Comparison of ENCODE assay signal across 26 cellular contexts in genomic region chr1:114379987-114380386, GRCh38.
"Had no signal": no experiment of that assay in that cellular context is flagged by ENCODE, and none has a peak within 500 bp of the region (broad histone marks: within the 10 kb centered on the region; RNA-seq: fewer than 3 reads in every experiment).

No MANE protein-coding gene starts in this region.

- H3K27ac Mint-ChIP-seq: activated CD4-positive, alpha-beta T cell treated with anti-CD3 and anti-CD28 coated beads, Interleukin-2, amount 10 ng/mL, durations not matched to agents 7 days and 5 days; activated naive CD8-positive, alpha-beta T cell; activated T-cell treated with anti-CD3 and anti-CD28 coated beads, Interleukin-2, amount 50 U/mL, for 24 hours; activated T-helper 17 cell treated with anti-CD3 and anti-CD28 coated beads, Interleukin-2, amount 50 U/mL, for 72 hours; memory B cell; nephron; stimulated activated naive B cell treated with anti-CD40 and anti-IgM and Interleukin-4, amounts not matched to agents 10 μg/mL and 1 μg/mL and 100 μg/mL, for 72 hours had no signal

- H3K4me1 Mint-ChIP-seq: activated CD4-positive, alpha-beta T cell treated with anti-CD3 and anti-CD28 coated beads, Interleukin-2, amount 10 ng/mL, durations not matched to agents 7 days and 5 days; activated T-helper 17 cell treated with anti-CD3 and anti-CD28 coated beads, Interleukin-2, amount 50 U/mL, for 72 hours; memory B cell; nephron; stimulated activated naive B cell treated with anti-CD40 and anti-IgM and Interleukin-4, amounts not matched to agents 10 μg/mL and 1 μg/mL and 100 μg/mL, for 72 hours had no signal

- H3K36me3 ChIP-seq: adrenal gland, ascending aorta, brain microvascular endothelial cell, esophagus muscularis mucosa, thoracic aorta, upper lobe of left lung had no signal

- H3K27ac ChIP-seq: adrenal gland, ascending aorta, brain microvascular endothelial cell, esophagus muscularis mucosa, thoracic aorta, upper lobe of left lung, VCaP had no signal

- H3K27me3 ChIP-seq: adrenal gland, ascending aorta, brain microvascular endothelial cell, esophagus muscularis mucosa, upper lobe of left lung had no signal

- H3K4me3 Mint-ChIP-seq: activated CD4-positive, alpha-beta T cell treated with anti-CD3 and anti-CD28 coated beads, Interleukin-2, amount 10 ng/mL, durations not matched to agents 7 days and 5 days; activated naive CD8-positive, alpha-beta T cell; activated T-cell treated with anti-CD3 and anti-CD28 coated beads, Interleukin-2, amount 50 U/mL, for 24 hours; activated T-helper 17 cell treated with anti-CD3 and anti-CD28 coated beads, Interleukin-2, amount 50 U/mL, for 72 hours; memory B cell; nephron; stimulated activated naive B cell treated with anti-CD40 and anti-IgM and Interleukin-4, amounts not matched to agents 10 μg/mL and 1 μg/mL and 100 μg/mL, for 72 hours had no signal

- DNase-seq: activated CD4-positive, alpha-beta T cell treated with anti-CD3 and anti-CD28 coated beads, Interleukin-2, amount 10 ng/mL, durations not matched to agents 7 days and 5 days; activated CD4-positive, CD25-positive, alpha-beta regulatory T cell treated with anti-CD3 and anti-CD28 coated beads, Interleukin-2, amount 50 U/mL, for 72 hours; activated T-cell treated with anti-CD3 and anti-CD28 coated beads, Interleukin-2, amount 50 U/mL, for 24 hours; adrenal gland; brain microvascular endothelial cell; central memory CD4-positive, alpha-beta T cell; effector memory CD4-positive, alpha-beta T cell; glutamatergic neuron; hypothalamus; islet precursor cell; left cardiac atrium; small intestine; stimulated activated CD4-positive, alpha-beta T cell treated with anti-CD3 and anti-CD28 coated beads, Interleukin-2, amount 100 ng/mL, for 48 hours; stimulated activated CD8-positive, alpha-beta memory T cell treated with anti-CD3 and anti-CD28 coated beads, Interleukin-4, amount 100 ng/mL, for 48 hours; stimulated activated naive B cell treated with anti-CD40 and anti-IgM and Interleukin-4, amounts not matched to agents 10 μg/mL and 1 μg/mL and 100 μg/mL, for 72 hours; T-helper 1 cell; T-helper 9 cell; upper lobe of left lung had no signal

- H3K27me3 Mint-ChIP-seq: activated CD4-positive, alpha-beta T cell treated with anti-CD3 and anti-CD28 coated beads, Interleukin-2, amount 10 ng/mL, durations not matched to agents 7 days and 5 days; activated naive CD8-positive, alpha-beta T cell; activated T-cell treated with anti-CD3 and anti-CD28 coated beads, Interleukin-2, amount 50 U/mL, for 24 hours; activated T-helper 17 cell treated with anti-CD3 and anti-CD28 coated beads, Interleukin-2, amount 50 U/mL, for 72 hours; memory B cell had no signal

- H3K4me3 ChIP-seq: adrenal gland, ascending aorta, esophagus muscularis mucosa, thoracic aorta, upper lobe of left lung had no signal

- H3K36me3 Mint-ChIP-seq: memory B cell had no signal
